20 cellular contexts compared by ENCODE assay signal in the genomic region with DNA sequence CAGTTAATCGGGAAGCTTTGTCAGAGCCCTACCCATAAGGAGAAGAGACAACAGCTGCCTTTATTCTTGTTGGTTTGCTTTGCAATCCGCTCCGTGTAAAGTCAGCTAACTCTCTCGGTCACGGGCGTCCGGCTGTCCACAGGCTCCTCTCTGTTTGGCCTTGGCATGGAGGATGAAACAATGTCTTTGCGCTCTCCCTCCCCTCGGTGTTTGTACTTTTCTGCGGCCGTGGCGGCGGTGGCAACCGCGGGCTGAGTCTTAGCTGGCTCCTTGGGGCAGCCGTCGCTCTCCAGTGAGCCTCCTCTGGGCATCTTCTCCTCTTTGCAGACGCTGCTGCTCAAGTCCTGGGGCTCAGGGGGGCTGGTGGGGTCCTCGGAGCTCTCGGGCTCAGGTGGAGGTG. TPM values are rescaled to one million over a fixed set of nuclear protein-coding genes. Genes with fewer than 3 reads are reported as not detected.
DNase-seq lines count a peak whose midpoint lies in the region; TF ChIP-seq lines count a peak whose summit lies in the region.
"Had no signal": no experiment of that assay in that cellular context is flagged by ENCODE, and none has a peak within 500 bp of the region (broad histone marks: within the 10 kb centered on the region; RNA-seq: fewer than 3 reads in every experiment).

No MANE protein-coding gene starts in this region.

- H3K27ac Mint-ChIP-seq in T-helper 1 cell treated with Interleukin-12 subunit alpha and Interleukin-12 subunit beta and Interleukin-4 antibody, amounts not matched to agents 30 μg/mL and 1 μg/mL, for 36 hours = peak overlapping the region; percentile 41

- no peak overlapping the region for H3K4me3 ChIP-seq in tibial nerve
- H3K4me3 ChIP-seq: BLaER1 treated with 17β-estradiol and CSF1 and Interleukin-3, amounts not matched to agents 10 nM and 100 nM had no signal

- TF ChIP-seq POLR2A in tibial nerve (IDR thresholded peaks at IDR 0.05) = no peak

- no peak for TF ChIP-seq CTCF in tibial nerve (IDR thresholded peaks at IDR 0.05)

- DNase-seq in T-helper 1 cell (no peak), tibial nerve (ENCODE audit: low spot score in 2 of 2) (no peak), NCI-H1105 (lab: John Stamatoyannopoulos, UW) (no peak), NCI-H2171 (lab: John Stamatoyannopoulos, UW) (no peak)
- DNase-seq in stimulated activated naive CD4-positive, alpha-beta T cell treated with Interleukin-2 at 50 U/mL for 16 hours (lab: John Stamatoyannopoulos, UW) = no peak
- DNase-seq: ACHN; CD4-positive, alpha-beta memory T cell; IMR-90; NCI-H1092 treated with DMSO at 0.1 percent for 48 hours; NCI-H146; NCI-H2029; NCI-H226; NCI-H510A treated with DMSO at 0.1 percent for 48 hours; NCI-H748 treated with DMSO at 0.1 percent for 48 hours had no signal

- H3K4me1 Mint-ChIP-seq in T-helper 1 cell treated with Interleukin-12 subunit alpha and Interleukin-12 subunit beta and Interleukin-4 antibody, amounts not matched to agents 30 μg/mL and 1 μg/mL, for 36 hours (ENCODE audit: low read depth) = peaks cover 10% of the 10 kb centered on the region

- H3K4me1 ChIP-seq in tibial nerve = peaks cover 0 to 50% (median 0%) of the 10 kb centered on the region in 4 donors

- H3K27me3 ChIP-seq in layer of hippocampus (ENCODE audit: control insufficient read depth, insufficient read depth, low read length) (no peaks in the 10 kb centered on the region), tibial nerve (no peaks in the 10 kb centered on the region)

- H3K9me3 ChIP-seq in tibial nerve = no peaks in the 10 kb centered on the region
- H3K9me3 ChIP-seq: BLaER1 treated with 17β-estradiol and CSF1 and Interleukin-3, amounts not matched to agents 10 nM and 100 nM had no signal

- peaks cover 16% of the 10 kb centered on the region for H3K36me3 Mint-ChIP-seq in T-helper 1 cell treated with Interleukin-12 subunit alpha and Interleukin-12 subunit beta and Interleukin-4 antibody, amounts not matched to agents 30 μg/mL and 1 μg/mL, for 36 hours (ENCODE audit: low read depth)

- H3K27ac ChIP-seq in cingulate gyrus (ENCODE audit: low read depth, low read length) = peak overlapping the region; percentile 19
- H3K27ac ChIP-seq in layer of hippocampus (ENCODE audit: low read depth, low read length) = peak overlapping the region; percentile 58
- H3K27ac ChIP-seq in tibial nerve = peak overlapping the region in 3 of 4 donors; percentile 34 to 67 (median 43)
- H3K27ac ChIP-seq: 22Rv1; BLaER1 treated with 17β-estradiol and CSF1 and Interleukin-3, amounts not matched to agents 10 nM and 100 nM; KMS-11 had no signal

- WGBS in tibial nerve, 2 donors = 66 to 70% methylated on average over 7 to 20 of the region's 20 CpGs

- no peak overlapping the region for H3K4me3 Mint-ChIP-seq in T-helper 1 cell treated with Interleukin-12 subunit alpha and Interleukin-12 subunit beta and Interleukin-4 antibody, amounts not matched to agents 30 μg/mL and 1 μg/mL, for 36 hours
- H3K4me3 Mint-ChIP-seq: CD4-positive, alpha-beta memory T cell had no signal

- H3K36me3 ChIP-seq in tibial nerve = peaks cover 0 to 34% (median 0%) of the 10 kb centered on the region in 3 donors

- H3K27me3 Mint-ChIP-seq in T-helper 1 cell treated with Interleukin-12 subunit alpha and Interleukin-12 subunit beta and Interleukin-4 antibody, amounts not matched to agents 30 μg/mL and 1 μg/mL, for 36 hours (ENCODE audit: low read depth) = no peaks in the 10 kb centered on the region
- H3K27me3 Mint-ChIP-seq: CD4-positive, alpha-beta memory T cell had no signal

- no peak for TF ChIP-seq EP300 in tibial nerve (IDR thresholded peaks at IDR 0.05)

- no peaks in the 10 kb centered on the region for H3K9me3 Mint-ChIP-seq in T-helper 1 cell treated with Interleukin-12 subunit alpha and Interleukin-12 subunit beta and Interleukin-4 antibody, amounts not matched to agents 30 μg/mL and 1 μg/mL, for 36 hours
- H3K9me3 Mint-ChIP-seq: CD4-positive, alpha-beta memory T cell had no signal

RNA-seq across cellular contexts. Expression of a gene that starts 10.6 kb away (rescaled TPM):
- 100 to 1,000 TPM in 1 of 4 donors, 10 to 100 TPM in 3; 50.7 to 127 (median 64.4) TPM for total RNA-seq in tibial nerve

RNA-seq across cellular contexts. Expression of a gene that starts 57.7 kb away (rescaled TPM):
- 10 to 100 TPM in 2 of 4 donors, 1 to 10 TPM in 2; 4.2 to 16.4 (median 9.6) TPM for total RNA-seq in tibial nerve

RNA-seq across cellular contexts. Expression of a gene that starts 58.6 kb away (rescaled TPM):
- 10 to 100 TPM; 42.6 to 52.2 (median 48.9) TPM for total RNA-seq in tibial nerve
